8 cellular contexts compared by ENCODE assay signal in the genomic region with DNA sequence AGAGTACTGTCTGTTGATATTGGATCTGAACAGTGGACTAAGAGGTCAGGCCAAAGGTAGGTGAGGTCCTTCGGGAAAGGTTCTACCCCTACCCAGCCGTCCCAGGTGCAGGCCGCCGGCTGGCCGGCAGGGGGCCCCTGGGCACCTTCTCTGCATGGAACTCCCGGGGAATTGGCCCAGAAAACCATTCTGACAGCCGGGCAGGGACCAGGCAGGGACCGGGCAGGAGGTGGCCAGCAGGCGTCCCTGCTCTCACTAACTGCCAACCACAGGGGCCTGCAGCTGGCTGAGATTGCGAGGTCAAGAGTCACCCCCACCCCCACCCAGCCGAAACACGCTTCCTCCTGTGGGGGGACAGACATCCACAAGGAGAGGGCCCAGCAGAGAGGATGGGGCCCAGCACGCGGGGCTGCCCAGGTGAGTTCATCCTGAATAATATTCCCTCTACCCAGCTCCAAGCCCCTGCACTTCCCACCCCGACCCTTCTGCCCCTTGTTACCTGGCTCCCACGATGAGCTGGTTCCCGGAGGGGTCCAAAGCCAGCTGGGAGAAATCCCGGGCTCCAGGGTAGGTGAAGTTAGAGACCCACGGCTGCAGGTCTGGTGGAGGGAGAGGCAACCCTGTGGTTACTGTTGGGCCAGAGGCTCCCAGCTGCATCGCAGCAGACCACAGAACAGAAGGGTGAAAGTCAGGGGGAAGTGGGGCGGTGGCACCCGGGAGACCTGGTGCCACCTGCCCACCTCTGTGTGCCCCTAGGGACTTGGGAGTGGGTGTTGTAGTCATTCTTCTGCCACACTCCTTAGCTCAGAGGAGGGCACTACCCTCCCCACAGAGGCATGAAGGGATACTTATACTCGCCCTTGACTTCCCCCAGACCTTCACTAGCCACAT.
DNase-seq lines count a peak whose midpoint lies in the region; TF ChIP-seq lines count a peak whose summit lies in the region.

No MANE protein-coding gene starts in this region.

- no peak overlapping the region for H3K4me3 ChIP-seq in MM.1S (ENCODE audit: low read length)
- H3K4me3 ChIP-seq in tibial artery, result no peak overlapping the region

- H3K9ac ChIP-seq in MM.1S (ENCODE audit: low read length), result no peak overlapping the region

- no peaks in the 10 kb centered on the region for H3K9me2 ChIP-seq in MM.1S (replicated peaks; ENCODE audit: insufficient read depth, low read length)

- H2AFZ ChIP-seq in MM.1S (ENCODE audit: low read length), result peak overlapping the region; percentile 54; the same call in 1 of the 2 replicates

- H3K27me3 ChIP-seq in MM.1S (replicated peaks; ENCODE audit: insufficient read depth, low read length) (no peaks in the 10 kb centered on the region), tibial artery (no peaks in the 10 kb centered on the region)

- DNase-seq in activated naive CD4-positive, alpha-beta T cell treated with Interleukin-2 at 50 U/mL for 16 hours, result peak; percentile 10
- no peak for DNase-seq in activated naive CD4-positive, alpha-beta T cell treated with anti-CD3 and anti-CD28 coated beads, Interleukin-2, amount 50 U/mL, for 16 hours
- DNase-seq in MM.1S (peak; percentile 32), UCSD-AML1 (lab: John Stamatoyannopoulos, UW; ENCODE audit: unreplicated experiment) (peak; percentile 63), epidermal melanocyte (ENCODE audit: insufficient read length, low spot score) (peak; percentile 66), midbrain (lab: John Stamatoyannopoulos, UW) (peak; percentile 71), tibial artery (peak; percentile 66 to 87), mesenteric fat pad (ENCODE audit: low spot score) (no peak)

- intact Hi-C loops in tibial artery (cut with DNase I; ENCODE audit: low total_unique reads), result loop anchor here (2.0 to 10.0 kb wide), 3 partner anchors 86 to 612 kb away; no protein-coding TSS in a partner anchor

- H3K27ac ChIP-seq in MM.1S (ENCODE audit: low read length) (no peak overlapping the region), tibial artery (no peak overlapping the region)

- H3K79me2 ChIP-seq in MM.1S (ENCODE audit: low read length), result no peaks in the 10 kb centered on the region

- no peaks in the 10 kb centered on the region for H4K20me1 ChIP-seq in MM.1S (ENCODE audit: insufficient read depth, low read length)

- H3K4me1 ChIP-seq in MM.1S (ENCODE audit: low read length) (0 out of 2 replicates have a peak, but pooled peaks cover 3% of the 10 kb centered on the region), tibial artery (peaks cover 0 to 40% (median 20%) of the 10 kb centered on the region in 4 donors)

- TF ChIP-seq CTCF in MM.1S (IDR thresholded peaks at IDR 0.05; ENCODE audit: low read length) (peak; percentile 87), tibial artery (IDR thresholded peaks at IDR 0.05) (peak; percentile 95 to 96)

- H3K9me3 ChIP-seq in MM.1S (replicated peaks; ENCODE audit: insufficient read depth, low read length) (no peaks in the 10 kb centered on the region), tibial artery (no peaks in the 10 kb centered on the region)

- H3F3A ChIP-seq in MM.1S (ENCODE audit: insufficient read depth, low read length), result no peaks in the 10 kb centered on the region

- H3K36me3 ChIP-seq in MM.1S (replicated peaks; ENCODE audit: insufficient read depth, low read length) (no peaks in the 10 kb centered on the region), tibial artery (no peaks in the 10 kb centered on the region)

- H3K4me2 ChIP-seq in MM.1S (ENCODE audit: low read depth, low read length), result no peak overlapping the region

Comparison
In these comparisons a context has a peak if more than half of its experiments do, and no peak if none do; other contexts are left out.
1. DNase-seq: peak in activated naive CD4-positive, alpha-beta T cell treated with Interleukin-2 at 50 U/mL for 16 hours (single experiment), MM.1S (single experiment), UCSD-AML1 (single experiment), epidermal melanocyte (single experiment), midbrain (single experiment) and tibial artery (2 of 2); none in activated naive CD4-positive, alpha-beta T cell treated with anti-CD3 and anti-CD28 coated beads, Interleukin-2, amount 50 U/mL, for 16 hours (single experiment) and mesenteric fat pad (single experiment).